24 cellular contexts compared by ENCODE assay signal in genomic region chr1:67610450-67610849, GRCh38.
DNase-seq lines count a peak whose midpoint lies in the region; ATAC-seq and TF ChIP-seq lines count a peak whose summit lies in the region.
"Had no signal": no experiment of that assay in that cellular context is flagged by ENCODE, and none has a peak within 500 bp of the region (broad histone marks: within the 10 kb centered on the region; RNA-seq: fewer than 3 reads in every experiment).

No MANE protein-coding gene starts in this region.

- H3K9me3 Mint-ChIP-seq in endodermal cell = no peaks in the 10 kb centered on the region
- H3K9me3 Mint-ChIP-seq: activated naive CD8-positive, alpha-beta T cell treated with anti-CD3 and anti-CD28 coated beads for 36 hours; activated T-helper 1 cell treated with anti-CD3 and anti-CD28 coated beads, Interleukin-12 subunit alpha, Interleukin-12 subunit beta, Interleukin-2, Interleukin-4 antibody, amounts not matched to agents 30 ng/mL and 10 ng/mL and 1 ng/mL, durations not matched to agents 14 hours and 24 hours and 36 hours; natural killer cell treated with Interleukin-12 subunit alpha and Interleukin-12 subunit beta and Interleukin-15 and Interleukin-18, amount 100 ng/mL, for 72 hours had no signal

- no peak overlapping the region for H3K9ac ChIP-seq in KMS-11
- no peak overlapping the region for H3K9ac ChIP-seq in endodermal cell (ENCODE audit: extremely low read depth, low read length, poor library complexity, severe bottlenecking)
- H3K9ac ChIP-seq: parathyroid adenoma had no signal

- no peaks in the 10 kb centered on the region for H3K9me3 ChIP-seq in endodermal cell (ENCODE audit: control insufficient read depth, low read length)
- H3K9me3 ChIP-seq: body of pancreas, left ventricle myocardium inferior, right lobe of liver had no signal

- no peaks in the 10 kb centered on the region for H3K27me3 Mint-ChIP-seq in endodermal cell (ENCODE audit: insufficient read depth)

- H3K27ac Mint-ChIP-seq in endodermal cell = no peak overlapping the region
- H3K27ac Mint-ChIP-seq: activated CD4-positive, alpha-beta T cell treated with anti-CD3 and anti-CD28 coated beads for 36 hours; activated CD8-positive, alpha-beta memory T cell treated with anti-CD3 and anti-CD28 coated beads, Interleukin-2, amount 10 ng/mL, durations not matched to agents 7 days and 5 days; activated naive CD8-positive, alpha-beta T cell treated with anti-CD3 and anti-CD28 coated beads for 36 hours; activated T-helper 1 cell treated with anti-CD3 and anti-CD28 coated beads, Interleukin-12 subunit alpha, Interleukin-12 subunit beta, Interleukin-2, Interleukin-4 antibody, amounts not matched to agents 30 ng/mL and 10 ng/mL and 1 ng/mL, durations not matched to agents 14 hours and 24 hours and 36 hours had no signal

- no peaks in the 10 kb centered on the region for H3K36me3 Mint-ChIP-seq in endodermal cell (ENCODE audit: low read depth)
- H3K36me3 Mint-ChIP-seq: activated CD8-positive, alpha-beta memory T cell treated with anti-CD3 and anti-CD28 coated beads, Interleukin-2, amount 10 ng/mL, durations not matched to agents 7 days and 5 days; activated naive CD8-positive, alpha-beta T cell treated with anti-CD3 and anti-CD28 coated beads for 36 hours; natural killer cell treated with Interleukin-12 subunit alpha and Interleukin-12 subunit beta and Interleukin-15 and Interleukin-18, amount 100 ng/mL, for 72 hours had no signal

- peak; percentile 13 for ATAC-seq in GM21619 (IDR thresholded peaks at IDR 0.05; ENCODE audit: unreplicated experiment)
- no peak for ATAC-seq in GM21526 (IDR thresholded peaks at IDR 0.05; ENCODE audit: low FRiP score, unreplicated experiment)
- ATAC-seq in HG03045 (IDR thresholded peaks at IDR 0.05; ENCODE audit: unreplicated experiment) = no peak
- ATAC-seq: activated CD4-positive, alpha-beta T cell treated with anti-CD3 and anti-CD28 coated beads for 36 hours; activated CD8-positive, alpha-beta memory T cell treated with anti-CD3 and anti-CD28 coated beads, Interleukin-2, amount 10 ng/mL, durations not matched to agents 7 days and 5 days; body of pancreas; right lobe of liver had no signal

- 89 to 93% methylated on average over 5 of the region's 5 CpGs for WGBS in endodermal cell (ENCODE audit: insufficient coverage in 1 of 2, insufficient read length in 1 of 2), 2 experiments

- no peak overlapping the region for H3K27ac ChIP-seq in KMS-11
- no peak overlapping the region for H3K27ac ChIP-seq in endodermal cell (ENCODE audit: low read depth, low read length)
- H3K27ac ChIP-seq: body of pancreas, left ventricle myocardium inferior, parathyroid adenoma, right lobe of liver had no signal

- H3K36me3 ChIP-seq in KMS-11 (ENCODE audit: insufficient read depth) = no peaks in the 10 kb centered on the region
- H3K36me3 ChIP-seq in endodermal cell (ENCODE audit: control insufficient read depth, insufficient read depth, low read length) = no peaks in the 10 kb centered on the region
- H3K36me3 ChIP-seq: left ventricle myocardium inferior, right lobe of liver had no signal

- H3K79me2 ChIP-seq in KMS-11 (ENCODE audit: insufficient read depth, low read depth) = no peaks in the 10 kb centered on the region
- H3K79me2 ChIP-seq: parathyroid adenoma had no signal

- no peak overlapping the region for H3K4me3 Mint-ChIP-seq in endodermal cell
- H3K4me3 Mint-ChIP-seq: activated CD4-positive, alpha-beta T cell treated with anti-CD3 and anti-CD28 coated beads for 36 hours; activated CD8-positive, alpha-beta memory T cell treated with anti-CD3 and anti-CD28 coated beads, Interleukin-2, amount 10 ng/mL, durations not matched to agents 7 days and 5 days; activated naive CD8-positive, alpha-beta T cell treated with anti-CD3 and anti-CD28 coated beads for 36 hours; activated T-helper 1 cell treated with anti-CD3 and anti-CD28 coated beads, Interleukin-12 subunit alpha, Interleukin-12 subunit beta, Interleukin-2, Interleukin-4 antibody, amounts not matched to agents 30 ng/mL and 10 ng/mL and 1 ng/mL, durations not matched to agents 14 hours and 24 hours and 36 hours; natural killer cell treated with Interleukin-12 subunit alpha and Interleukin-12 subunit beta and Interleukin-15 and Interleukin-18, amount 100 ng/mL, for 72 hours had no signal

- no peak for TF ChIP-seq CTCF in GM12865 (IDR thresholded peaks at IDR 0.05; ENCODE audit: insufficient read depth, low read depth, low read length, missing control alignments)
- no peak for TF ChIP-seq CTCF in KMS-11 (conservative IDR thresholded peaks at IDR 0.05; ENCODE audit: low read depth, low read length)
- no peak for TF ChIP-seq CTCF in endodermal cell (conservative IDR thresholded peaks at IDR 0.05)

- H3K4me2 ChIP-seq in KMS-11 = peak overlapping the region; percentile 68

- H3K4me1 Mint-ChIP-seq in endodermal cell = peaks cover 11% of the 10 kb centered on the region
- H3K4me1 Mint-ChIP-seq: activated CD8-positive, alpha-beta memory T cell treated with anti-CD3 and anti-CD28 coated beads, Interleukin-2, amount 10 ng/mL, durations not matched to agents 7 days and 5 days had no signal

- H3K27me3 ChIP-seq in KMS-11 (ENCODE audit: insufficient read depth, low read depth) (no peaks in the 10 kb centered on the region), endodermal cell (ENCODE audit: control insufficient read depth, insufficient read depth, low read length, poor library complexity, severe bottlenecking) (no peaks in the 10 kb centered on the region)
- H3K27me3 ChIP-seq: body of pancreas, right lobe of liver had no signal

- peak overlapping the region; percentile 22; the same call in 1 of the 2 replicates for H2AFZ ChIP-seq in KMS-11 (ENCODE audit: low read depth)
- H2AFZ ChIP-seq: parathyroid adenoma had no signal

- DNase-seq in GM12865 (ENCODE audit: low read depth) = peak; percentile 14
- DNase-seq in endodermal cell = peak; percentile 25
- no peak for DNase-seq in cortex of kidney (lab: John Stamatoyannopoulos, UW)
- DNase-seq in iPS-NIHi7 (ENCODE audit: extremely low spot score) = no peak
- DNase-seq: ACHN; activated CD4-positive, alpha-beta T cell treated with anti-CD3 and anti-CD28 coated beads for 36 hours; activated CD8-positive, alpha-beta memory T cell treated with anti-CD3 and anti-CD28 coated beads, Interleukin-2, amount 10 ng/mL, durations not matched to agents 7 days and 5 days; activated naive CD8-positive, alpha-beta T cell treated with anti-CD3 and anti-CD28 coated beads for 36 hours; body of pancreas; C1 segment of cervical spinal cord; left ventricle myocardium inferior; midbrain; NCI-H1092 treated with DMSO at 0.1 percent for 48 hours; NCI-H2029 treated with DMSO at 0.1 percent for 48 hours; NCI-H524; right lobe of liver; Right ventricle myocardium superior had no signal

- H3K4me1 ChIP-seq in KMS-11 (ENCODE audit: low read depth, poor library complexity, severe bottlenecking) = peaks cover 18% of the 10 kb centered on the region
- peaks cover 3% of the 10 kb centered on the region for H3K4me1 ChIP-seq in endodermal cell (ENCODE audit: control insufficient read depth, insufficient read depth, low read length)
- H3K4me1 ChIP-seq: body of pancreas, right lobe of liver had no signal

- H4K20me1 ChIP-seq in KMS-11 (ENCODE audit: insufficient read depth) = no peaks in the 10 kb centered on the region

- no peak overlapping the region for H3K4me3 ChIP-seq in GM12865 (ENCODE audit: low read depth, low read length)
- H3K4me3 ChIP-seq in KMS-11 (IDR thresholded peaks at IDR 0.05; ENCODE audit: insufficient read depth, low read depth, low read length) = no peak overlapping the region
- H3K4me3 ChIP-seq in endodermal cell (ENCODE audit: low read length) = no peak overlapping the region
- H3K4me3 ChIP-seq: body of pancreas, left ventricle myocardium inferior, right lobe of liver had no signal

Comparison
In these comparisons a context has a peak if more than half of its experiments do, and no peak if none do; other contexts are left out.
1. DNase-seq: peak in GM12865 (single experiment) and endodermal cell (single experiment); none in cortex of kidney (single experiment) and iPS-NIHi7 (single experiment).